ENCODE assay signal across 16 cellular contexts in genomic region chr2:36455788-36456187, GRCh38.
A peak's percentile ranks its signal among the peaks of the same experiment; 100 is the strongest.
DNase-seq lines count a peak whose midpoint lies in the region; ATAC-seq and TF ChIP-seq lines count a peak whose summit lies in the region.
"Had no signal": no experiment of that assay in that cellular context is flagged by ENCODE, and none has a peak within 500 bp of the region (broad histone marks: within the 10 kb centered on the region; RNA-seq: fewer than 3 reads in every experiment).

No MANE protein-coding gene starts in this region.

- TF ChIP-seq CTCF in AG10803 (conservative IDR thresholded peaks at IDR 0.05; ENCODE audit: low read length) (no peak), WTC11 (IDR thresholded peaks at IDR 0.05) (no peak), GM13977 (IDR thresholded peaks at IDR 0.05; ENCODE audit: extremely low read depth, insufficient read depth, missing control alignments) (no peak)

- no peaks in the 10 kb centered on the region for H3K36me3 ChIP-seq in rectal smooth muscle tissue (ENCODE audit: control insufficient read depth, insufficient read depth, low read length)
- H3K36me3 ChIP-seq in CD8-positive, alpha-beta memory T cell (ENCODE audit: insufficient read depth, low read length) = no peaks in the 10 kb centered on the region
- H3K36me3 ChIP-seq: ovary had no signal

- H3K4me1 Mint-ChIP-seq in WTC11 = peaks cover 4% of the 10 kb centered on the region
- H3K4me1 Mint-ChIP-seq in stimulated activated effector memory CD8-positive, alpha-beta T cell treated with anti-CD3 and anti-CD28 coated beads, Interleukin-12 subunit alpha, Interleukin-12 subunit beta, amount 100 ng/mL, for 72 hours = no peaks in the 10 kb centered on the region
- no peaks in the 10 kb centered on the region for H3K4me1 Mint-ChIP-seq in CD8-positive, alpha-beta memory T cell
- H3K4me1 Mint-ChIP-seq: activated B cell treated with CpG ODN at 0.5 μM for 24 hours, B cell, brain had no signal

- H3K4me3 Mint-ChIP-seq in WTC11 = no peak overlapping the region
- no peak overlapping the region for H3K4me3 Mint-ChIP-seq in stimulated activated effector memory CD8-positive, alpha-beta T cell treated with anti-CD3 and anti-CD28 coated beads, Interleukin-12 subunit alpha, Interleukin-12 subunit beta, amount 100 ng/mL, for 72 hours
- no peak overlapping the region for H3K4me3 Mint-ChIP-seq in CD8-positive, alpha-beta memory T cell
- H3K4me3 Mint-ChIP-seq: activated B cell treated with CpG ODN at 0.5 μM for 24 hours, B cell had no signal

- CTCF ChIA-PET in WTC11 (lab: Charles Lee) = interaction anchor here (0.8 to 2.0 kb wide), 3 partner anchors 80 to 103 kb away, joined by 3 to 9 read pairs (median 3); no protein-coding TSS in a partner anchor
- CTCF ChIA-PET in CD8-positive, alpha-beta memory T cell (lab: Charles Lee) = no interaction called here

- peaks cover 3% of the 10 kb centered on the region; the same call in 1 of the 2 replicates for H3K36me3 Mint-ChIP-seq in WTC11
- H3K36me3 Mint-ChIP-seq in stimulated activated effector memory CD8-positive, alpha-beta T cell treated with anti-CD3 and anti-CD28 coated beads, Interleukin-12 subunit alpha, Interleukin-12 subunit beta, amount 100 ng/mL, for 72 hours = no peaks in the 10 kb centered on the region
- peaks cover 0 to 5% (median 2%) of the 10 kb centered on the region in 3 donors for H3K36me3 Mint-ChIP-seq in CD8-positive, alpha-beta memory T cell

- peak overlapping the region; percentile 35 for H3K27ac ChIP-seq in rectal smooth muscle tissue (ENCODE audit: low read depth, low read length)
- H3K27ac ChIP-seq in CD8-positive, alpha-beta memory T cell (ENCODE audit: low read depth, low read length) = no peak overlapping the region
- H3K27ac ChIP-seq: HL-60 had no signal

- no peaks in the 10 kb centered on the region for H3K9me3 Mint-ChIP-seq in WTC11
- H3K9me3 Mint-ChIP-seq in stimulated activated effector memory CD8-positive, alpha-beta T cell treated with anti-CD3 and anti-CD28 coated beads, Interleukin-12 subunit alpha, Interleukin-12 subunit beta, amount 100 ng/mL, for 72 hours = no peaks in the 10 kb centered on the region
- H3K9me3 Mint-ChIP-seq in CD8-positive, alpha-beta memory T cell = no peaks in the 10 kb centered on the region
- H3K9me3 Mint-ChIP-seq: activated B cell treated with CpG ODN at 0.5 μM for 24 hours, brain had no signal

- no peaks in the 10 kb centered on the region for H3K9me3 ChIP-seq in CD8-positive, alpha-beta memory T cell (ENCODE audit: low read length)
- H3K9me3 ChIP-seq: ovary had no signal

- ATAC-seq in WTC11 = no peak
- peak; percentile 63 for ATAC-seq in Right ventricle myocardium superior (ENCODE audit: poor library complexity)
- ATAC-seq in stimulated activated effector memory CD8-positive, alpha-beta T cell treated with anti-CD3 and anti-CD28 coated beads, Interleukin-12 subunit alpha, Interleukin-12 subunit beta, amount 100 ng/mL, for 72 hours = no peak

- H3K27ac Mint-ChIP-seq in WTC11 = no peak overlapping the region
- no peak overlapping the region for H3K27ac Mint-ChIP-seq in stimulated activated effector memory CD8-positive, alpha-beta T cell treated with anti-CD3 and anti-CD28 coated beads, Interleukin-12 subunit alpha, Interleukin-12 subunit beta, amount 100 ng/mL, for 72 hours
- H3K27ac Mint-ChIP-seq in CD8-positive, alpha-beta memory T cell = no peak overlapping the region
- H3K27ac Mint-ChIP-seq: activated B cell treated with CpG ODN at 0.5 μM for 24 hours, B cell had no signal

- POLR2A ChIA-PET in WTC11 (lab: Charles Lee) = no interaction called here
- POLR2A ChIA-PET in CD8-positive, alpha-beta memory T cell (lab: Charles Lee) = no interaction called here

- H3K27me3 ChIP-seq in rectal smooth muscle tissue (ENCODE audit: control insufficient read depth, insufficient read depth, low read length) = no peaks in the 10 kb centered on the region
- H3K27me3 ChIP-seq in CD8-positive, alpha-beta memory T cell (ENCODE audit: insufficient read depth, low read length, poor library complexity, severe bottlenecking) = no peaks in the 10 kb centered on the region
- H3K27me3 ChIP-seq: ovary had no signal

- H3K4me1 ChIP-seq in rectal smooth muscle tissue (ENCODE audit: control insufficient read depth, insufficient read depth, low read length) = peaks cover 34% of the 10 kb centered on the region
- H3K4me1 ChIP-seq in CD8-positive, alpha-beta memory T cell (ENCODE audit: insufficient read depth, low read length) = peaks cover under 1% of the 10 kb centered on the region

- DNase-seq in AG10803 (ENCODE audit: low read depth) = peak; percentile 69
- DNase-seq in WTC11 (ENCODE audit: low spot score) = no peak
- no peak for DNase-seq in Right ventricle myocardium superior
- no peak for DNase-seq in GM13977 (ENCODE audit: low spot score)
- no peak for DNase-seq in DMS153 treated with DMSO at 0.1 percent for 48 hours (lab: John Stamatoyannopoulos, UW; ENCODE audit: unreplicated experiment)
- no peak for DNase-seq in stimulated activated effector memory CD8-positive, alpha-beta T cell treated with anti-CD3 and anti-CD28 coated beads, Interleukin-12 subunit alpha, Interleukin-12 subunit beta, amount 100 ng/mL, for 72 hours (ENCODE audit: low spot score in 2 of 2)
- no peak for DNase-seq in CD8-positive, alpha-beta memory T cell
- DNase-seq: activated B cell treated with CpG ODN at 0.5 μM for 24 hours; activated T-cell treated with anti-CD3 and anti-CD28 coated beads, Interleukin-2, amount 50 U/mL, for 1 hour; erythroblast; GDM1 had no signal

- intact Hi-C loops in Right ventricle myocardium superior (cut with DNase I) = loop anchor here (5.0 kb wide), 1 partner anchor 98 kb away; the partner anchor contains the start of gene CRIM1

- no peaks in the 10 kb centered on the region for H3K27me3 Mint-ChIP-seq in WTC11 (ENCODE audit: low read depth)
- no peaks in the 10 kb centered on the region for H3K27me3 Mint-ChIP-seq in CD8-positive, alpha-beta memory T cell
- H3K27me3 Mint-ChIP-seq: activated B cell treated with CpG ODN at 0.5 μM for 24 hours, B cell, brain had no signal

- no peak overlapping the region for H3K4me3 ChIP-seq in AG10803 (ENCODE audit: low read length)
- H3K4me3 ChIP-seq in rectal smooth muscle tissue (ENCODE audit: low read length) = no peak overlapping the region
- H3K4me3 ChIP-seq in CD8-positive, alpha-beta memory T cell (ENCODE audit: low read length) = no peak overlapping the region
- H3K4me3 ChIP-seq: ovary had no signal

- in situ Hi-C loops in GM13977 (cut with MboI; ENCODE audit: low pct_unique_long_range_greater_than_20kb, low sequenced_read_pairs, unreplicated experiment) = no loop called here

- no peak overlapping the region for H3K9ac ChIP-seq in rectal smooth muscle tissue (ENCODE audit: low read length)

TF ChIP-seq in WTC11, 78 proteins besides CTCF, POLR2A, EP300 and RAD21:
- no peak for TF ChIP-seq ELF4 (CRISPR knock-in tag; IDR thresholded peaks at IDR 0.05; ENCODE audit: low read depth)
- TF ChIP-seq ZNF263 (CRISPR knock-in tag; IDR thresholded peaks at IDR 0.05; ENCODE audit: low read depth) = peak; percentile 33; the same call in 1 of the 2 replicates
